Comparison of ENCODE assay signal across 13 cellular contexts in the genomic region with DNA sequence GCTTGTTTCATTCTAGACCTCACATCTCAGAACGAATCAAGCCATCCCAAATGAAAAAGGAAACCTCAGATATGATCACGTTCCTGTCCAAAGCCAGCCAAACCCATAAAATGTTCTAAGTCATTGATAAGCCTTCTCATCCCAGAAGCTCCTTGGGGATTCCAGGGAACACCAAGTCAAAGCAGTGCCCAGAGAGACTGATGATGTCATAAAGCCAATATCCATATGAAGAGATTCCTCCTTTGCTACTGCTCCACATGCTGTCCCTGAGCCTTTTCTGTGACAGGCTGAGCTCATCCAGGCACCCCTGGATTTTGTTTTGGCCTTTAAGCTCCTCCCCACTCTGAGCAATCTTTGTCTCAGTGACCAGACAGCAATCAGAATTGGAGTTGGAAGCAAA. TPM values are rescaled to one million over a fixed set of nuclear protein-coding genes. Genes with fewer than 3 reads are reported as not detected.
DNase-seq lines count a peak whose midpoint lies in the region; ATAC-seq and TF ChIP-seq lines count a peak whose summit lies in the region.
"Had no signal": no experiment of that assay in that cellular context is flagged by ENCODE, and none has a peak within 500 bp of the region (broad histone marks: within the 10 kb centered on the region; RNA-seq: fewer than 3 reads in every experiment).

No MANE protein-coding gene starts in this region.

- peak; percentile 5 for DNase-seq in NCI-H748 (lab: John Stamatoyannopoulos, UW; ENCODE audit: unreplicated experiment)
- DNase-seq in NCI-H748 treated with DMSO at 0.1 percent for 48 hours (lab: John Stamatoyannopoulos, UW) = no peak
- peak; percentile 10 for DNase-seq in LHCN-M2 (ENCODE audit: low read depth)
- no peak for DNase-seq in glutamatergic neuron
- DNase-seq in kidney glomerular epithelial cell (lab: John Stamatoyannopoulos, UW) = no peak
- DNase-seq in activated CD8-positive, alpha-beta memory T cell treated with anti-CD3 and anti-CD28 coated beads, Interleukin-2, amount 10 ng/mL, durations not matched to agents 7 days and 5 days = no peak
- no peak for DNase-seq in activated T-helper 1 cell treated with anti-CD3 and anti-CD28 coated beads, Interleukin-12 subunit alpha, Interleukin-12 subunit beta, Interleukin-2, Interleukin-4 antibody, amounts not matched to agents 30 ng/mL and 10 ng/mL and 1 ng/mL, durations not matched to agents 14 hours and 24 hours and 36 hours (ENCODE audit: low spot score)
- DNase-seq: 8988T; CD4-positive, CD25-positive, alpha-beta regulatory T cell; DMS79; H9 had no signal

- ATAC-seq in activated CD8-positive, alpha-beta memory T cell treated with anti-CD3 and anti-CD28 coated beads, Interleukin-2, amount 10 ng/mL, durations not matched to agents 7 days and 5 days = no peak
- ATAC-seq: GM12878 had no signal

- no peak overlapping the region for H3K4me3 Mint-ChIP-seq in glutamatergic neuron (ENCODE audit: unreplicated experiment)
- H3K4me3 Mint-ChIP-seq in activated CD8-positive, alpha-beta memory T cell treated with anti-CD3 and anti-CD28 coated beads, Interleukin-2, amount 10 ng/mL, durations not matched to agents 7 days and 5 days = no peak overlapping the region
- no peak overlapping the region for H3K4me3 Mint-ChIP-seq in activated T-helper 1 cell treated with anti-CD3 and anti-CD28 coated beads, Interleukin-12 subunit alpha, Interleukin-12 subunit beta, Interleukin-2, Interleukin-4 antibody, amounts not matched to agents 30 ng/mL and 10 ng/mL and 1 ng/mL, durations not matched to agents 14 hours and 24 hours and 36 hours
- H3K4me3 Mint-ChIP-seq: CD4-positive, CD25-positive, alpha-beta regulatory T cell had no signal

- H3K4me1 Mint-ChIP-seq in glutamatergic neuron (ENCODE audit: low read depth, unreplicated experiment) = peaks cover 3% of the 10 kb centered on the region
- no peaks in the 10 kb centered on the region for H3K4me1 Mint-ChIP-seq in activated CD8-positive, alpha-beta memory T cell treated with anti-CD3 and anti-CD28 coated beads, Interleukin-2, amount 10 ng/mL, durations not matched to agents 7 days and 5 days
- no peaks in the 10 kb centered on the region for H3K4me1 Mint-ChIP-seq in activated T-helper 1 cell treated with anti-CD3 and anti-CD28 coated beads, Interleukin-12 subunit alpha, Interleukin-12 subunit beta, Interleukin-2, Interleukin-4 antibody, amounts not matched to agents 30 ng/mL and 10 ng/mL and 1 ng/mL, durations not matched to agents 14 hours and 24 hours and 36 hours (ENCODE audit: low read depth)
- H3K4me1 Mint-ChIP-seq: CD4-positive, CD25-positive, alpha-beta regulatory T cell had no signal

- H3K9me3 Mint-ChIP-seq in glutamatergic neuron (ENCODE audit: unreplicated experiment) = no peaks in the 10 kb centered on the region
- no peaks in the 10 kb centered on the region for H3K9me3 Mint-ChIP-seq in activated CD8-positive, alpha-beta memory T cell treated with anti-CD3 and anti-CD28 coated beads, Interleukin-2, amount 10 ng/mL, durations not matched to agents 7 days and 5 days (ENCODE audit: low read depth)
- H3K9me3 Mint-ChIP-seq in activated T-helper 1 cell treated with anti-CD3 and anti-CD28 coated beads, Interleukin-12 subunit alpha, Interleukin-12 subunit beta, Interleukin-2, Interleukin-4 antibody, amounts not matched to agents 30 ng/mL and 10 ng/mL and 1 ng/mL, durations not matched to agents 14 hours and 24 hours and 36 hours = no peaks in the 10 kb centered on the region
- H3K9me3 Mint-ChIP-seq: H9 had no signal

- peaks cover 1% of the 10 kb centered on the region for H3K27me3 Mint-ChIP-seq in glutamatergic neuron (ENCODE audit: unreplicated experiment)
- H3K27me3 Mint-ChIP-seq in activated CD8-positive, alpha-beta memory T cell treated with anti-CD3 and anti-CD28 coated beads, Interleukin-2, amount 10 ng/mL, durations not matched to agents 7 days and 5 days = peaks cover 11% of the 10 kb centered on the region
- peaks cover 9% of the 10 kb centered on the region for H3K27me3 Mint-ChIP-seq in activated T-helper 1 cell treated with anti-CD3 and anti-CD28 coated beads, Interleukin-12 subunit alpha, Interleukin-12 subunit beta, Interleukin-2, Interleukin-4 antibody, amounts not matched to agents 30 ng/mL and 10 ng/mL and 1 ng/mL, durations not matched to agents 14 hours and 24 hours and 36 hours (ENCODE audit: insufficient read depth)

- no peaks in the 10 kb centered on the region for H3K36me3 Mint-ChIP-seq in glutamatergic neuron (ENCODE audit: unreplicated experiment)
- H3K36me3 Mint-ChIP-seq in activated CD8-positive, alpha-beta memory T cell treated with anti-CD3 and anti-CD28 coated beads, Interleukin-2, amount 10 ng/mL, durations not matched to agents 7 days and 5 days = no peaks in the 10 kb centered on the region
- H3K36me3 Mint-ChIP-seq in activated T-helper 1 cell treated with anti-CD3 and anti-CD28 coated beads, Interleukin-12 subunit alpha, Interleukin-12 subunit beta, Interleukin-2, Interleukin-4 antibody, amounts not matched to agents 30 ng/mL and 10 ng/mL and 1 ng/mL, durations not matched to agents 14 hours and 24 hours and 36 hours (ENCODE audit: low read depth) = no peaks in the 10 kb centered on the region
- H3K36me3 Mint-ChIP-seq: CD4-positive, CD25-positive, alpha-beta regulatory T cell had no signal

- intact Hi-C loops in activated T-helper 1 cell treated with anti-CD3 and anti-CD28 coated beads, Interleukin-12 subunit alpha, Interleukin-12 subunit beta, Interleukin-2, Interleukin-4 antibody, amounts not matched to agents 30 ng/mL and 10 ng/mL and 1 ng/mL, durations not matched to agents 14 hours and 24 hours and 36 hours (cut with micrococcal nuclease) = no loop called here

- peak overlapping the region; percentile 10 for H3K27ac Mint-ChIP-seq in glutamatergic neuron (ENCODE audit: unreplicated experiment)
- no peak overlapping the region for H3K27ac Mint-ChIP-seq in activated CD8-positive, alpha-beta memory T cell treated with anti-CD3 and anti-CD28 coated beads, Interleukin-2, amount 10 ng/mL, durations not matched to agents 7 days and 5 days
- no peak overlapping the region for H3K27ac Mint-ChIP-seq in activated T-helper 1 cell treated with anti-CD3 and anti-CD28 coated beads, Interleukin-12 subunit alpha, Interleukin-12 subunit beta, Interleukin-2, Interleukin-4 antibody, amounts not matched to agents 30 ng/mL and 10 ng/mL and 1 ng/mL, durations not matched to agents 14 hours and 24 hours and 36 hours
- H3K27ac Mint-ChIP-seq: CD4-positive, CD25-positive, alpha-beta regulatory T cell; H9 had no signal

- CTCF ChIA-PET in activated CD8-positive, alpha-beta memory T cell treated with anti-CD3 and anti-CD28 coated beads, Interleukin-2, amount 10 ng/mL, durations not matched to agents 7 days and 5 days (lab: Charles Lee) = no interaction called here

- TF ChIP-seq CTCF in glutamatergic neuron (IDR thresholded peaks at IDR 0.05; ENCODE audit: partially characterized antibody, unreplicated experiment) = no peak

RNA-seq across cellular contexts. Expression of gene MEX3B, which starts 25.2 kb away (rescaled TPM):
- 7.2 and 9.8 TPM in 2 replicates for total RNA-seq in LHCN-M2 (2014; rRNA removed)
- polyA plus RNA-seq in LHCN-M2 (2012) = 6.9 TPM
- total RNA-seq in glutamatergic neuron (ENCODE audit: unreplicated experiment) = 96.2 TPM
- total RNA-seq in activated CD8-positive, alpha-beta memory T cell treated with anti-CD3 and anti-CD28 coated beads, Interleukin-2, amount 10 ng/mL, durations not matched to agents 7 days and 5 days = under 1 TPM; 0.64 to 0.73 TPM
- 0.59 and 0.73 TPM in 2 replicates for total RNA-seq in activated T-helper 1 cell treated with anti-CD3 and anti-CD28 coated beads, Interleukin-12 subunit alpha, Interleukin-12 subunit beta, Interleukin-2, Interleukin-4 antibody, amounts not matched to agents 30 ng/mL and 10 ng/mL and 1 ng/mL, durations not matched to agents 14 hours and 24 hours and 36 hours
- total RNA-seq: G401 had no signal
- polyA plus RNA-seq: CD4-positive, CD25-positive, alpha-beta regulatory T cell had no signal

Comparison
In these comparisons a context has a peak if more than half of its experiments do, and no peak if none do; other contexts are left out.
1. DNase-seq: peak in NCI-H748 (single experiment) and LHCN-M2 (single experiment); none in NCI-H748 treated with DMSO at 0.1 percent for 48 hours (single experiment), glutamatergic neuron (single experiment), kidney glomerular epithelial cell (single experiment), activated CD8-positive, alpha-beta memory T cell treated with anti-CD3 and anti-CD28 coated beads, Interleukin-2, amount 10 ng/mL, durations not matched to agents 7 days and 5 days (single experiment) and activated T-helper 1 cell treated with anti-CD3 and anti-CD28 coated beads, Interleukin-12 subunit alpha, Interleukin-12 subunit beta, Interleukin-2, Interleukin-4 antibody, amounts not matched to agents 30 ng/mL and 10 ng/mL and 1 ng/mL, durations not matched to agents 14 hours and 24 hours and 36 hours (single experiment).